10 cellular contexts compared by ENCODE assay signal in genomic region chr5:36049949-36050348, GRCh38. TPM values are rescaled to one million over a fixed set of nuclear protein-coding genes. Genes with fewer than 3 reads are reported as not detected.
"Had no signal": no experiment of that assay in that cellular context is flagged by ENCODE, and none has a peak within 500 bp of the region (broad histone marks: within the 10 kb centered on the region; RNA-seq: fewer than 3 reads in every experiment).

No MANE protein-coding gene starts in this region.

- H3K4me3 ChIP-seq: GM23338, K562 had no signal

- DNase-seq: H9, HCEC 1CT, IMR-90, KG1 had no signal

- H3K9me3 Mint-ChIP-seq: GM23338, H9 had no signal

- H3K4me1 Mint-ChIP-seq: GM23338, H9 had no signal

- H3K27ac Mint-ChIP-seq: GM23338, H9 had no signal

- H3K27ac ChIP-seq: HL-60 had no signal

- FAIRE-seq: H1, H54, K562 had no signal

- ATAC-seq: GM23338, K562 had no signal

- H3K4me3 Mint-ChIP-seq: GM23338, H9 had no signal

RNA-seq across cellular contexts. Expression of gene UGT3A2, which starts 16.7 kb away (rescaled TPM):
- total RNA-seq: HT1080, IMR-90, K562 had no signal
- polyA plus RNA-seq: IMR-90, K562 had no signal

RNA-seq across cellular contexts. Expression of gene UGT3A1, which starts 58.8 kb away (rescaled TPM):
- total RNA-seq: HT1080, IMR-90, K562 had no signal
- polyA plus RNA-seq: IMR-90, K562 had no signal
